ENCODE assay signal across 11 cellular contexts in genomic region chr1:155379180-155379876, GRCh38. TPM values are rescaled to one million over a fixed set of nuclear protein-coding genes. Genes with fewer than 3 reads are reported as not detected.
DNase-seq lines count a peak whose midpoint lies in the region; ATAC-seq and TF ChIP-seq lines count a peak whose summit lies in the region.
"Had no signal": no experiment of that assay in that cellular context is flagged by ENCODE, and none has a peak within 500 bp of the region (broad histone marks: within the 10 kb centered on the region; RNA-seq: fewer than 3 reads in every experiment).

No MANE protein-coding gene starts in this region.

- DNase-seq in SK-MEL-5 (ENCODE audit: low read depth, low spot score) (peak; percentile 33), fibroblast of the aortic adventitia (ENCODE audit: low read depth) (peak; percentile 97), putamen (ENCODE audit: low spot score) (peak; percentile 11)
- no peak for DNase-seq in activated CD4-positive, alpha-beta memory T cell treated with anti-CD3 and anti-CD28 coated beads for 36 hours
- DNase-seq: activated naive CD8-positive, alpha-beta T cell treated with anti-CD3 and anti-CD28 coated beads, Interleukin-2, amount 50 U/mL, for 24 hours had no signal

- H3K4me1 ChIP-seq in DOHH2 (ENCODE audit: control insufficient read depth, low read length), result peaks cover 11% of the 10 kb centered on the region
- H3K4me1 ChIP-seq: SJCRH30 had no signal

- H3K36me3 ChIP-seq in DOHH2 (ENCODE audit: control insufficient read depth, low read length), result peaks cover 47% of the 10 kb centered on the region

- H3K27me3 ChIP-seq in DOHH2 (ENCODE audit: control insufficient read depth, low read length), result no peaks in the 10 kb centered on the region
- H3K27me3 ChIP-seq: SJCRH30 had no signal

- no peaks in the 10 kb centered on the region for H3K79me2 ChIP-seq in DOHH2 (ENCODE audit: control insufficient read depth, low read length)

- no peaks in the 10 kb centered on the region for H3K9me2 ChIP-seq in DOHH2 (replicated peaks; ENCODE audit: control insufficient read depth, low read length)

- H4K20me1 ChIP-seq in DOHH2 (ENCODE audit: control insufficient read depth, insufficient read depth, low read depth, low read length), result no peaks in the 10 kb centered on the region

- H3K4me1 Mint-ChIP-seq in activated CD4-positive, alpha-beta memory T cell treated with anti-CD3 and anti-CD28 coated beads for 36 hours (ENCODE audit: low read depth), result no peaks in the 10 kb centered on the region
- H3K4me1 Mint-ChIP-seq: neural crest cell had no signal

- no peak overlapping the region for H3K4me3 Mint-ChIP-seq in activated CD4-positive, alpha-beta memory T cell treated with anti-CD3 and anti-CD28 coated beads for 36 hours
- H3K4me3 Mint-ChIP-seq: activated naive CD8-positive, alpha-beta T cell treated with anti-CD3 and anti-CD28 coated beads, Interleukin-2, amount 50 U/mL, for 24 hours; neural crest cell had no signal

- H3K27ac ChIP-seq in DOHH2 (ENCODE audit: low read depth, low read length), result no peak overlapping the region
- H3K27ac ChIP-seq: SJCRH30 had no signal

- CTCF ChIA-PET in activated CD4-positive, alpha-beta memory T cell treated with anti-CD3 and anti-CD28 coated beads for 36 hours (lab: Charles Lee), result no interaction called here

- peak overlapping the region; percentile 46 for H3K4me2 ChIP-seq in DOHH2 (ENCODE audit: low read length)

- intact Hi-C loops in activated CD4-positive, alpha-beta memory T cell treated with anti-CD3 and anti-CD28 coated beads for 36 hours (cut with micrococcal nuclease), result no loop called here

- no peak overlapping the region for H3K4me3 ChIP-seq in DOHH2 (ENCODE audit: low read length)
- peak overlapping the region; percentile 41 for H3K4me3 ChIP-seq in fibroblast of the aortic adventitia (ENCODE audit: low read depth, low read length)
- H3K4me3 ChIP-seq: SJCRH30 had no signal

- POLR2A ChIA-PET in activated CD4-positive, alpha-beta memory T cell treated with anti-CD3 and anti-CD28 coated beads for 36 hours (lab: Charles Lee), result no interaction called here

- ATAC-seq in GM18511 (IDR thresholded peaks at IDR 0.05; ENCODE audit: unreplicated experiment) (no peak), HG03039 (IDR thresholded peaks at IDR 0.05; ENCODE audit: unreplicated experiment) (no peak), GM18870 (IDR thresholded peaks at IDR 0.05; ENCODE audit: unreplicated experiment) (no peak)
- ATAC-seq: activated naive CD8-positive, alpha-beta T cell treated with anti-CD3 and anti-CD28 coated beads, Interleukin-2, amount 50 U/mL, for 24 hours had no signal

- peaks cover 27% of the 10 kb centered on the region for H3K36me3 Mint-ChIP-seq in activated CD4-positive, alpha-beta memory T cell treated with anti-CD3 and anti-CD28 coated beads for 36 hours

- H3K9me3 ChIP-seq in DOHH2 (ENCODE audit: control insufficient read depth, insufficient read depth, low read length), result no peaks in the 10 kb centered on the region
- H3K9me3 ChIP-seq: SJCRH30 had no signal

- H3K27ac Mint-ChIP-seq in activated CD4-positive, alpha-beta memory T cell treated with anti-CD3 and anti-CD28 coated beads for 36 hours, result no peak overlapping the region
- H3K27ac Mint-ChIP-seq: activated naive CD8-positive, alpha-beta T cell treated with anti-CD3 and anti-CD28 coated beads, Interleukin-2, amount 50 U/mL, for 24 hours had no signal

- H3K27me3 Mint-ChIP-seq in activated CD4-positive, alpha-beta memory T cell treated with anti-CD3 and anti-CD28 coated beads for 36 hours, result no peaks in the 10 kb centered on the region
- H3K27me3 Mint-ChIP-seq: activated naive CD8-positive, alpha-beta T cell treated with anti-CD3 and anti-CD28 coated beads, Interleukin-2, amount 50 U/mL, for 24 hours had no signal

- no peaks in the 10 kb centered on the region for H3K9me3 Mint-ChIP-seq in activated CD4-positive, alpha-beta memory T cell treated with anti-CD3 and anti-CD28 coated beads for 36 hours
- H3K9me3 Mint-ChIP-seq: activated naive CD8-positive, alpha-beta T cell treated with anti-CD3 and anti-CD28 coated beads, Interleukin-2, amount 50 U/mL, for 24 hours; neural crest cell had no signal

- peaks cover 4% of the 10 kb centered on the region for H3F3A ChIP-seq in DOHH2 (ENCODE audit: control insufficient read depth, insufficient read depth)

- TF ChIP-seq CTCF in DOHH2 (IDR thresholded peaks at IDR 0.05; ENCODE audit: low read depth, low read length, poor library complexity, severe bottlenecking), result no peak
- TF ChIP-seq CTCF in fibroblast of the aortic adventitia (IDR thresholded peaks at IDR 0.05; ENCODE audit: insufficient read depth, low read length), result no peak

- in situ Hi-C loops in SK-MEL-5 (cut with HindIII; ENCODE audit: low pct_unique_long_range_greater_than_20kb, low sequenced_read_pairs), result no loop called here

RNA-seq across cellular contexts. Expression of gene RUSC1, which starts 58.6 kb away (rescaled TPM):
- 8.3 and 10.7 TPM in 2 replicates for total RNA-seq in SK-MEL-5 (2014; rRNA removed; shearing (Covaris generic))
- polyA plus RNA-seq in SK-MEL-5 (2015; cell fraction: cytosol; rRNA removed), result 28.5 and 36.9 TPM in 2 replicates
- 109 and 142 TPM in 2 replicates for polyA plus RNA-seq in SK-MEL-5 (2015; cell fraction: nucleus; rRNA removed)
- 6.7 and 23.0 TPM in 2 replicates for total RNA-seq in fibroblast of the aortic adventitia (ENCODE audit: low replicate concordance)
- 10 to 100 TPM; 23.2 to 25.4 TPM for total RNA-seq in activated CD4-positive, alpha-beta memory T cell treated with anti-CD3 and anti-CD28 coated beads for 36 hours
